ENCODE assay signal across 17 cellular contexts in the genomic region with DNA sequence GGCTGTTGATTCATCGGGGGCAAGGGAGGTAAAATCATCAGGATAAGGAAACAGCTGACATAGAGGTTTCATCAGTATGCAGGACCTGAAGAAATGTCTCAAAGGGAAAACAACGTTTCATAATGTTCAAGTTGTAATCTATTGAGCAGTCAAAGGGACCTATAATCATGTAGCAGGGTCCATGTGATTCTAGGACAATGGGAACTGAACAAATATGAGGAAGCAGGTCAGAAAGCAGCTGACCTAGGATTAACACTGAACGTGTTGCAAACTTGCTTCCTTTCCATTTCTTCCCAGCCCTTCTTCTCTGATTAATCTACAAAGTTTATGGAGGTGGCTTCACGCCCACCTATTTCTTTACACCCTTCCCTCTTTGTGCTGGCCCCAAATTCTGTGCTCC.
"Had no signal": no experiment of that assay in that cellular context is flagged by ENCODE, and none has a peak within 500 bp of the region (broad histone marks: within the 10 kb centered on the region; RNA-seq: fewer than 3 reads in every experiment).

No MANE protein-coding gene starts in this region.

- H2AFZ ChIP-seq: neural progenitor cell had no signal

- H3K9ac ChIP-seq: neural progenitor cell had no signal

- H3K4me1 Mint-ChIP-seq: natural killer cell had no signal

- H3K9me3 Mint-ChIP-seq: natural killer cell, neural progenitor cell had no signal

- H3K4me2 ChIP-seq: neural progenitor cell, smooth muscle cell had no signal

- H3K27me3 ChIP-seq: colonic mucosa, foreskin keratinocyte, neural progenitor cell, ovary, right atrium auricular region had no signal

- DNase-seq: colonic mucosa; dermis blood vessel endothelial cell; foreskin keratinocyte; head of caudate nucleus; hippocampal formation; left colon; mammary epithelial cell; mucosa of descending colon; natural killer cell; nucleus accumbens; ovary; stimulated activated CD4-positive, alpha-beta T cell treated with anti-CD3 and anti-CD28 coated beads, Interleukin-2, amount 100 ng/mL, for 48 hours; stimulated activated naive CD4-positive, alpha-beta T cell treated with Interleukin-2 at 50 U/mL for 16 hours; trophoblast cell had no signal

- H3K4me3 ChIP-seq: colonic mucosa, mucosa of descending colon, neural progenitor cell, ovary, right atrium auricular region, smooth muscle cell had no signal

- H3K27ac Mint-ChIP-seq: natural killer cell, neural progenitor cell had no signal

- H3K27ac ChIP-seq: colonic mucosa, foreskin keratinocyte, neural progenitor cell, ovary, right atrium auricular region had no signal

- H3K9me3 ChIP-seq: colonic mucosa, mucosa of descending colon, ovary, right atrium auricular region had no signal

- H3K4me3 Mint-ChIP-seq: natural killer cell, neural progenitor cell had no signal

- H3K4me1 ChIP-seq: colonic mucosa, foreskin keratinocyte, right atrium auricular region had no signal

- H3K36me3 ChIP-seq: colonic mucosa, neural progenitor cell, ovary, right atrium auricular region had no signal

- H3K36me3 Mint-ChIP-seq: natural killer cell, neural progenitor cell had no signal
